Comparison of ENCODE assay signal across 12 cellular contexts in genomic region chr2:105575626-105576025, GRCh38.
A peak's percentile ranks its signal among the peaks of the same experiment; 100 is the strongest.
DNase-seq lines count a peak whose midpoint lies in the region; ATAC-seq and TF ChIP-seq lines count a peak whose summit lies in the region.
"Had no signal": no experiment of that assay in that cellular context is flagged by ENCODE, and none has a peak within 500 bp of the region (broad histone marks: within the 10 kb centered on the region; RNA-seq: fewer than 3 reads in every experiment).

No MANE protein-coding gene starts in this region.

- H3K4me3 ChIP-seq in AG10803 (ENCODE audit: low read length) = peak overlapping the region; percentile 35
- H3K4me3 ChIP-seq in breast epithelium = peak overlapping the region in 2 of 3 donors; percentile 14 to 18
- H3K4me3 ChIP-seq in naive thymus-derived CD4-positive, alpha-beta T cell (ENCODE audit: low read length) = no peak overlapping the region
- H3K4me3 ChIP-seq: body of pancreas had no signal

- TF ChIP-seq CTCF in AG10803 (conservative IDR thresholded peaks at IDR 0.05; ENCODE audit: low read length) (no peak), breast epithelium (IDR thresholded peaks at IDR 0.05) (no peak)

- no peak for TF ChIP-seq POLR2A in breast epithelium (IDR thresholded peaks at IDR 0.05)

- intact Hi-C loops in breast epithelium (cut with DNase I; ENCODE audit: low total_unique reads) = no loop called here
- intact Hi-C loops in naive thymus-derived CD4-positive, alpha-beta T cell (cut with micrococcal nuclease) = loop anchor here (1.0 to 10.0 kb wide), 19 partner anchors 163 to 1009 kb away; no protein-coding TSS in a partner anchor

- H3K36me3 Mint-ChIP-seq in naive thymus-derived CD4-positive, alpha-beta T cell = no peaks in the 10 kb centered on the region
- H3K36me3 Mint-ChIP-seq in activated naive CD4-positive, alpha-beta T cell treated with anti-CD3 and anti-CD28 coated beads, Interleukin-2, amount 10 ng/mL, durations not matched to agents 7 days and 5 days = no peaks in the 10 kb centered on the region
- H3K36me3 Mint-ChIP-seq in activated CD4-positive, alpha-beta memory T cell treated with anti-CD3 and anti-CD28 coated beads, Interleukin-2, amount 10 ng/mL, durations not matched to agents 7 days and 5 days (ENCODE audit: low read depth) = no peaks in the 10 kb centered on the region

- H3K27ac ChIP-seq in KOPT-K1 (ENCODE audit: low read depth, low read length, poor library complexity, severe bottlenecking) (peak overlapping the region; percentile 11), breast epithelium (peak overlapping the region; percentile 67 to 81)
- H3K27ac ChIP-seq in naive thymus-derived CD4-positive, alpha-beta T cell (ENCODE audit: low read depth, low read length) = no peak overlapping the region
- H3K27ac ChIP-seq: Peyer's patch had no signal

- H3K9me3 ChIP-seq in KOPT-K1 (ENCODE audit: insufficient read depth, low read length, poor library complexity, severe bottlenecking) (no peaks in the 10 kb centered on the region), breast epithelium (no peaks in the 10 kb centered on the region)
- H3K9me3 ChIP-seq in naive thymus-derived CD4-positive, alpha-beta T cell (ENCODE audit: control insufficient read depth in 2 of 3, low read length in 3 of 3) = no peaks in the 10 kb centered on the region
- H3K9me3 ChIP-seq: body of pancreas, Peyer's patch had no signal

- peak overlapping the region in 6 of 9 donors; percentile 57 to 77 (median 64) for H3K27ac Mint-ChIP-seq in naive thymus-derived CD4-positive, alpha-beta T cell
- no peak overlapping the region for H3K27ac Mint-ChIP-seq in activated naive CD4-positive, alpha-beta T cell treated with anti-CD3 and anti-CD28 coated beads, Interleukin-2, amount 10 ng/mL, durations not matched to agents 7 days and 5 days
- H3K27ac Mint-ChIP-seq in activated CD4-positive, alpha-beta memory T cell treated with anti-CD3 and anti-CD28 coated beads, Interleukin-2, amount 10 ng/mL, durations not matched to agents 7 days and 5 days = no peak overlapping the region

- CTCF ChIA-PET in naive thymus-derived CD4-positive, alpha-beta T cell (lab: Charles Lee) = interaction anchor here (0.9 to 1.1 kb wide), 2 partner anchors 9 to 529 kb away, joined by 3 to 4 read pairs; no protein-coding TSS in a partner anchor
- CTCF ChIA-PET in activated naive CD4-positive, alpha-beta T cell treated with anti-CD3 and anti-CD28 coated beads, Interleukin-2, amount 10 ng/mL, durations not matched to agents 7 days and 5 days (lab: Charles Lee) = interaction anchor here (1.0 to 1.5 kb wide), 2 partner anchors 330 to 519 kb away, joined by 3 to 6 read pairs; no protein-coding TSS in a partner anchor
- CTCF ChIA-PET in activated CD4-positive, alpha-beta memory T cell treated with anti-CD3 and anti-CD28 coated beads, Interleukin-2, amount 10 ng/mL, durations not matched to agents 7 days and 5 days (lab: Charles Lee) = interaction anchor here (1.0 to 2.9 kb wide), 4 partner anchors 54 to 212 kb away, joined by 3 to 21 read pairs (median 10); no protein-coding TSS in a partner anchor

- H3K4me3 Mint-ChIP-seq in naive thymus-derived CD4-positive, alpha-beta T cell = peak overlapping the region in 1 of 10 donors; percentile 12
- H3K4me3 Mint-ChIP-seq in activated naive CD4-positive, alpha-beta T cell treated with anti-CD3 and anti-CD28 coated beads, Interleukin-2, amount 10 ng/mL, durations not matched to agents 7 days and 5 days = no peak overlapping the region
- no peak overlapping the region for H3K4me3 Mint-ChIP-seq in activated CD4-positive, alpha-beta memory T cell treated with anti-CD3 and anti-CD28 coated beads, Interleukin-2, amount 10 ng/mL, durations not matched to agents 7 days and 5 days

- no peak for DNase-seq in AG10803 (ENCODE audit: low read depth)
- no peak for DNase-seq in breast epithelium (ENCODE audit: low spot score in 2 of 2)
- DNase-seq in naive thymus-derived CD4-positive, alpha-beta T cell = no peak
- no peak for DNase-seq in AML-193 (lab: John Stamatoyannopoulos, UW)
- no peak for DNase-seq in activated naive CD4-positive, alpha-beta T cell treated with anti-CD3 and anti-CD28 coated beads, Interleukin-2, amount 10 ng/mL, durations not matched to agents 7 days and 5 days
- no peak for DNase-seq in activated CD4-positive, alpha-beta memory T cell treated with anti-CD3 and anti-CD28 coated beads, Interleukin-2, amount 10 ng/mL, durations not matched to agents 7 days and 5 days
- DNase-seq in NCI-H510A (lab: John Stamatoyannopoulos, UW) = no peak
- DNase-seq: activated CD4-positive, alpha-beta T cell treated with anti-CD3 and anti-CD28 coated beads for 48 hours; activated T-cell treated with anti-CD3 and anti-CD28 coated beads, Interleukin-2, amount 50 U/mL, for 48 hours; body of pancreas; Peyer's patch had no signal

- H3K36me3 ChIP-seq in KOPT-K1 (ENCODE audit: insufficient read depth, low read length) = no peaks in the 10 kb centered on the region
- H3K36me3 ChIP-seq in breast epithelium = no peaks in the 10 kb centered on the region
- no peaks in the 10 kb centered on the region for H3K36me3 ChIP-seq in naive thymus-derived CD4-positive, alpha-beta T cell (ENCODE audit: control insufficient read depth in 2 of 3, insufficient read depth in 3 of 3, low read length in 3 of 3)
- H3K36me3 ChIP-seq: Peyer's patch had no signal

- no peak for ATAC-seq in naive thymus-derived CD4-positive, alpha-beta T cell

- H3K9me3 Mint-ChIP-seq in naive thymus-derived CD4-positive, alpha-beta T cell = no peaks in the 10 kb centered on the region
- no peaks in the 10 kb centered on the region for H3K9me3 Mint-ChIP-seq in activated naive CD4-positive, alpha-beta T cell treated with anti-CD3 and anti-CD28 coated beads, Interleukin-2, amount 10 ng/mL, durations not matched to agents 7 days and 5 days
- H3K9me3 Mint-ChIP-seq in activated CD4-positive, alpha-beta memory T cell treated with anti-CD3 and anti-CD28 coated beads, Interleukin-2, amount 10 ng/mL, durations not matched to agents 7 days and 5 days = no peaks in the 10 kb centered on the region

- H3K4me1 Mint-ChIP-seq in naive thymus-derived CD4-positive, alpha-beta T cell = peaks cover 13 to 28% (median 16%) of the 10 kb centered on the region in 7 donors
- H3K4me1 Mint-ChIP-seq in activated naive CD4-positive, alpha-beta T cell treated with anti-CD3 and anti-CD28 coated beads, Interleukin-2, amount 10 ng/mL, durations not matched to agents 7 days and 5 days = peaks cover 21% of the 10 kb centered on the region
- peaks cover 23% of the 10 kb centered on the region for H3K4me1 Mint-ChIP-seq in activated CD4-positive, alpha-beta memory T cell treated with anti-CD3 and anti-CD28 coated beads, Interleukin-2, amount 10 ng/mL, durations not matched to agents 7 days and 5 days

- H3K27me3 Mint-ChIP-seq in naive thymus-derived CD4-positive, alpha-beta T cell = peaks cover 0 to 9% (median 0%) of the 10 kb centered on the region in 5 donors
- peaks cover 25% of the 10 kb centered on the region for H3K27me3 Mint-ChIP-seq in activated naive CD4-positive, alpha-beta T cell treated with anti-CD3 and anti-CD28 coated beads, Interleukin-2, amount 10 ng/mL, durations not matched to agents 7 days and 5 days
- peaks cover 7% of the 10 kb centered on the region for H3K27me3 Mint-ChIP-seq in activated CD4-positive, alpha-beta memory T cell treated with anti-CD3 and anti-CD28 coated beads, Interleukin-2, amount 10 ng/mL, durations not matched to agents 7 days and 5 days

- peaks cover 0 to 3% of the 10 kb centered on the region in 2 donors for H3K4me1 ChIP-seq in breast epithelium
- peaks cover 3 to 16% of the 10 kb centered on the region in 2 donors for H3K4me1 ChIP-seq in naive thymus-derived CD4-positive, alpha-beta T cell (ENCODE audit: control insufficient read depth in 2 of 2, insufficient read depth in 2 of 2, low read length in 2 of 2)

- no peaks in the 10 kb centered on the region for H3K27me3 ChIP-seq in breast epithelium
- H3K27me3 ChIP-seq in naive thymus-derived CD4-positive, alpha-beta T cell (ENCODE audit: control insufficient read depth in 2 of 2, insufficient read depth in 2 of 2, low read length in 2 of 2) = no peaks in the 10 kb centered on the region
- H3K27me3 ChIP-seq: body of pancreas, Peyer's patch had no signal

- POLR2A ChIA-PET in naive thymus-derived CD4-positive, alpha-beta T cell (lab: Charles Lee) = interaction anchor here (1.1 kb wide), 1 partner anchor 508 kb away, joined by 4 read pairs; no protein-coding TSS in a partner anchor
- POLR2A ChIA-PET in activated CD4-positive, alpha-beta memory T cell treated with anti-CD3 and anti-CD28 coated beads, Interleukin-2, amount 10 ng/mL, durations not matched to agents 7 days and 5 days (lab: Charles Lee) = interaction anchor here (0.8 kb wide), 1 partner anchor 202 kb away, joined by 3 read pairs; no protein-coding TSS in a partner anchor

Comparison
In these comparisons a context has a peak if more than half of its experiments do, and no peak if none do; other contexts are left out.
1. H3K27ac Mint-ChIP-seq: peak in naive thymus-derived CD4-positive, alpha-beta T cell (6 of 9); none in activated naive CD4-positive, alpha-beta T cell treated with anti-CD3 and anti-CD28 coated beads, Interleukin-2, amount 10 ng/mL, durations not matched to agents 7 days and 5 days (single experiment) and activated CD4-positive, alpha-beta memory T cell treated with anti-CD3 and anti-CD28 coated beads, Interleukin-2, amount 10 ng/mL, durations not matched to agents 7 days and 5 days (single experiment).